23 cellular contexts compared by ENCODE assay signal in genomic region chr2:221388891-221389290, GRCh38.
DNase-seq lines count a peak whose midpoint lies in the region; ATAC-seq, FAIRE-seq and TF ChIP-seq lines count a peak whose summit lies in the region.
"Had no signal": no experiment of that assay in that cellular context is flagged by ENCODE, and none has a peak within 500 bp of the region (broad histone marks: within the 10 kb centered on the region; RNA-seq: fewer than 3 reads in every experiment).

No MANE protein-coding gene starts in this region.

- H4K5ac ChIP-seq in mesendoderm (ENCODE audit: low read length), result no peak overlapping the region

- no peaks in the 10 kb centered on the region for H3K27me3 ChIP-seq in mesendoderm (ENCODE audit: insufficient read depth, low read length, poor library complexity)

- WGBS in mesendoderm (ENCODE audit: extremely low coverage, insufficient coverage, low lambda C conversion rate), result no CpG with 5 or more reads among the region's 7 CpGs

- TF ChIP-seq CTCF in D721Med (IDR thresholded peaks at IDR 0.05; ENCODE audit: insufficient read depth, missing control alignments), result no peak

- H3K27ac ChIP-seq in mesendoderm (ENCODE audit: low read depth, low read length), result no peak overlapping the region
- H3K27ac ChIP-seq: GM23248, HL-60 had no signal

- no peak overlapping the region for H3K4me2 ChIP-seq in mesendoderm (ENCODE audit: low read length)

- no peak overlapping the region for H2AK5ac ChIP-seq in mesendoderm (ENCODE audit: low read length)

- no peak overlapping the region for H3K4me3 Mint-ChIP-seq in natural killer cell treated with Interleukin-12 subunit alpha and Interleukin-12 subunit beta and Interleukin-15 and Interleukin-18, amount 100 ng/mL, for 72 hours
- H3K4me3 Mint-ChIP-seq: B cell, CD14-positive monocyte, H9, HFFc6 had no signal

- H3K79me1 ChIP-seq in mesendoderm (ENCODE audit: low read length), result no peaks in the 10 kb centered on the region

- no peak overlapping the region for H3K56ac ChIP-seq in mesendoderm (ENCODE audit: low read length)

- no peaks in the 10 kb centered on the region for H3K36me3 ChIP-seq in mesendoderm (ENCODE audit: control insufficient read depth, insufficient read depth, low read length)

- H3K4me1 ChIP-seq in mesendoderm (ENCODE audit: control insufficient read depth, low read depth, low read length), result peaks cover 3% of the 10 kb centered on the region

- no peak overlapping the region for H3K27ac Mint-ChIP-seq in natural killer cell treated with Interleukin-12 subunit alpha and Interleukin-12 subunit beta and Interleukin-15 and Interleukin-18, amount 100 ng/mL, for 72 hours
- H3K27ac Mint-ChIP-seq: B cell, CD14-positive monocyte, HFFc6 had no signal

- H3K4ac ChIP-seq in mesendoderm (ENCODE audit: low read depth, low read length), result no peak overlapping the region

- no peaks in the 10 kb centered on the region for H3K27me3 Mint-ChIP-seq in natural killer cell treated with Interleukin-12 subunit alpha and Interleukin-12 subunit beta and Interleukin-15 and Interleukin-18, amount 100 ng/mL, for 72 hours

- H2BK120ac ChIP-seq in mesendoderm (ENCODE audit: low read depth, low read length), result no peak overlapping the region

- H2BK5ac ChIP-seq in mesendoderm (ENCODE audit: low read length), result no peak overlapping the region

- H3K9me3 Mint-ChIP-seq in natural killer cell treated with Interleukin-12 subunit alpha and Interleukin-12 subunit beta and Interleukin-15 and Interleukin-18, amount 100 ng/mL, for 72 hours, result no peaks in the 10 kb centered on the region
- H3K9me3 Mint-ChIP-seq: H9, HFFc6 had no signal

- ATAC-seq in natural killer cell treated with Interleukin-12 subunit alpha and Interleukin-12 subunit beta and Interleukin-15 and Interleukin-18, amount 100 ng/mL, for 72 hours, result no peak
- ATAC-seq in HG03097 (IDR thresholded peaks at IDR 0.05; ENCODE audit: low FRiP score, unreplicated experiment), result no peak
- ATAC-seq: HepG2, K562 had no signal

- no peak overlapping the region for H3K9ac ChIP-seq in mesendoderm (ENCODE audit: low read length)
- H3K9ac ChIP-seq: GM23248 had no signal

- no peaks in the 10 kb centered on the region for H3K36me3 Mint-ChIP-seq in natural killer cell treated with Interleukin-12 subunit alpha and Interleukin-12 subunit beta and Interleukin-15 and Interleukin-18, amount 100 ng/mL, for 72 hours
- H3K36me3 Mint-ChIP-seq: CD14-positive monocyte had no signal

- no peak overlapping the region for H3K4me3 ChIP-seq in mesendoderm (ENCODE audit: low read length)
- H3K4me3 ChIP-seq: GM23248, K562 had no signal

- DNase-seq in D721Med (ENCODE audit: insufficient read length, low spot score) (no peak), NCI-H1694 treated with DMSO at 0.1 percent for 48 hours (lab: John Stamatoyannopoulos, UW) (peak; percentile 90), NCI-H82 (lab: John Stamatoyannopoulos, UW) (peak; percentile 96), mesendoderm (peak; percentile 29), iPS-NIHi7 (ENCODE audit: extremely low spot score) (no peak)
- DNase-seq in natural killer cell treated with Interleukin-12 subunit alpha and Interleukin-12 subunit beta and Interleukin-15 and Interleukin-18, amount 100 ng/mL, for 72 hours (ENCODE audit: low spot score), result no peak
- DNase-seq: DND-41, GM23248, H9, HFFc6, MM.1S, NCI-H1092, NCI-H146, NCI-H2081, Right ventricle myocardium superior had no signal

- no peak overlapping the region for H3K18ac ChIP-seq in mesendoderm (ENCODE audit: low read length)

- FAIRE-seq in D721Med (lab: Jason Lieb, UNC), result peak; percentile 88
- FAIRE-seq: A204.1, GM12892, HepG2, K562 had no signal

- H3K23ac ChIP-seq in mesendoderm (ENCODE audit: low read length), result no peak overlapping the region

- H3K79me2 ChIP-seq in mesendoderm (ENCODE audit: control insufficient read depth, insufficient read depth, low read length), result no peaks in the 10 kb centered on the region

- H4K8ac ChIP-seq in mesendoderm (ENCODE audit: low read depth, low read length), result no peak overlapping the region

- H2BK15ac ChIP-seq in mesendoderm (replicated peaks; ENCODE audit: low read depth), result no peak overlapping the region

- no peaks in the 10 kb centered on the region for H3K4me1 Mint-ChIP-seq in natural killer cell treated with Interleukin-12 subunit alpha and Interleukin-12 subunit beta and Interleukin-15 and Interleukin-18, amount 100 ng/mL, for 72 hours (ENCODE audit: low read depth in 2 of 2)
- H3K4me1 Mint-ChIP-seq: B cell, CD14-positive monocyte had no signal

Comparison
In these comparisons a context has a peak if more than half of its experiments do, and no peak if none do; other contexts are left out.
1. DNase-seq: peak in NCI-H1694 treated with DMSO at 0.1 percent for 48 hours (single experiment), NCI-H82 (single experiment) and mesendoderm (single experiment); none in D721Med (single experiment), iPS-NIHi7 (single experiment) and natural killer cell treated with Interleukin-12 subunit alpha and Interleukin-12 subunit beta and Interleukin-15 and Interleukin-18, amount 100 ng/mL, for 72 hours (single experiment).